In genomic region chr6:2744206-2744771, GRCh38 we compare ENCODE assay signal across 9 cellular contexts. TPM values are rescaled to one million over a fixed set of nuclear protein-coding genes. Genes with fewer than 3 reads are reported as not detected.
A peak's percentile ranks its signal among the peaks of the same experiment; 100 is the strongest.
DNase-seq lines count a peak whose midpoint lies in the region; ATAC-seq and TF ChIP-seq lines count a peak whose summit lies in the region.
"Had no signal": no experiment of that assay in that cellular context is flagged by ENCODE, and none has a peak within 500 bp of the region (broad histone marks: within the 10 kb centered on the region; RNA-seq: fewer than 3 reads in every experiment).

No MANE protein-coding gene starts in this region.

- H3K4me2 ChIP-seq in GM23248 (ENCODE audit: unreplicated experiment) = no peak overlapping the region

- H3K27ac ChIP-seq in GM23248 (no peak overlapping the region), tibial nerve (no peak overlapping the region)

- no peak overlapping the region for H3K27ac Mint-ChIP-seq in osteocyte (ENCODE audit: unreplicated experiment)
- H3K27ac Mint-ChIP-seq: T-helper 1 cell treated with Interleukin-12 subunit alpha and Interleukin-12 subunit beta and Interleukin-4 antibody, amounts not matched to agents 30 μg/mL and 1 μg/mL, for 36 hours had no signal

- no peaks in the 10 kb centered on the region for H4K20me1 ChIP-seq in GM23248 (ENCODE audit: insufficient read depth)

- TF ChIP-seq EP300 in tibial nerve (IDR thresholded peaks at IDR 0.05) = no peak

- no peaks in the 10 kb centered on the region for H3K9me3 Mint-ChIP-seq in osteocyte (ENCODE audit: unreplicated experiment)
- H3K9me3 Mint-ChIP-seq: T-helper 1 cell treated with Interleukin-12 subunit alpha and Interleukin-12 subunit beta and Interleukin-4 antibody, amounts not matched to agents 30 μg/mL and 1 μg/mL, for 36 hours had no signal

- H3K36me3 ChIP-seq in GM23248 (ENCODE audit: low read depth) (no peaks in the 10 kb centered on the region), tibial nerve (no peaks in the 10 kb centered on the region)

- TF ChIP-seq POLR2A in tibial nerve (IDR thresholded peaks at IDR 0.05) = no peak

- no peaks in the 10 kb centered on the region for H3K9me2 ChIP-seq in GM23248 (ENCODE audit: insufficient read depth)

- no peak overlapping the region for H3K4me3 ChIP-seq in GM23248
- no peak overlapping the region for H3K4me3 ChIP-seq in epithelial cell of esophagus (ENCODE audit: low read length)
- no peak overlapping the region for H3K4me3 ChIP-seq in tibial nerve

- peaks cover 31% of the 10 kb centered on the region for H3K4me1 Mint-ChIP-seq in osteocyte (ENCODE audit: unreplicated experiment)

- no peaks in the 10 kb centered on the region for H3K27me3 ChIP-seq in GM23248 (replicated peaks; ENCODE audit: insufficient read depth)
- no peaks in the 10 kb centered on the region for H3K27me3 ChIP-seq in tibial nerve

- no peaks in the 10 kb centered on the region for H3K9me3 ChIP-seq in GM23248 (ENCODE audit: low read depth)
- H3K9me3 ChIP-seq in tibial nerve = no peaks in the 10 kb centered on the region

- H3K27me3 Mint-ChIP-seq in osteocyte (ENCODE audit: unreplicated experiment) = no peaks in the 10 kb centered on the region

- no peak overlapping the region for H2AFZ ChIP-seq in GM23248

- peaks cover 3% of the 10 kb centered on the region for H3K36me3 Mint-ChIP-seq in osteocyte (ENCODE audit: unreplicated experiment)

- in situ Hi-C loops in GM23248 (cut with MboI) = no loop called here

- H3K9ac ChIP-seq in GM23248 = no peak overlapping the region

- TF ChIP-seq CTCF in epithelial cell of esophagus (IDR thresholded peaks at IDR 0.05; ENCODE audit: insufficient read depth, low read depth, low read length, missing control alignments) (peak; percentile 31), osteocyte (IDR thresholded peaks at IDR 0.05) (peak; percentile 61), tibial nerve (IDR thresholded peaks at IDR 0.05) (no peak)

- no peak for ATAC-seq in GM21423 (IDR thresholded peaks at IDR 0.05; ENCODE audit: unreplicated experiment)

- no peak overlapping the region for H3K4me3 Mint-ChIP-seq in osteocyte (ENCODE audit: unreplicated experiment)
- H3K4me3 Mint-ChIP-seq: T-helper 1 cell treated with Interleukin-12 subunit alpha and Interleukin-12 subunit beta and Interleukin-4 antibody, amounts not matched to agents 30 μg/mL and 1 μg/mL, for 36 hours had no signal

- DNase-seq in GM23248 (peak; percentile 19), NCI-H748 (lab: John Stamatoyannopoulos, UW; ENCODE audit: unreplicated experiment) (peak; percentile 43), epithelial cell of esophagus (ENCODE audit: low read depth) (no peak), osteocyte (ENCODE audit: extremely low spot score, unreplicated experiment) (no peak), foreskin melanocyte (no peak), tibial nerve (ENCODE audit: low spot score in 2 of 2) (no peak)
- DNase-seq in stimulated activated CD4-positive, alpha-beta T cell treated with anti-CD3 and anti-CD28 coated beads, Interleukin-4, amount 100 ng/mL, for 4 hours = no peak

- WGBS in GM23248 (ENCODE audit: low coverage in 1 of 2, low lambda C conversion rate in 2 of 2, missing lambda C conversion rate in 2 of 2), 2 experiments = 74 to 79% methylated on average over 9 of the region's 9 CpGs
- WGBS in tibial nerve, 2 donors = 55 to 68% methylated on average over 9 of the region's 9 CpGs

- H3K4me1 ChIP-seq in GM23248 (ENCODE audit: insufficient read depth) (no peaks in the 10 kb centered on the region), tibial nerve (peaks cover 0 to 4% (median 0%) of the 10 kb centered on the region in 4 donors)

- no peaks in the 10 kb centered on the region for H3K79me2 ChIP-seq in GM23248 (ENCODE audit: insufficient read depth)

- no peaks in the 10 kb centered on the region for H3F3A ChIP-seq in GM23248 (ENCODE audit: insufficient read depth)

RNA-seq across cellular contexts. Expression of gene MYLK4, which starts 6.4 kb away (rescaled TPM):
- total RNA-seq in GM23248 (2014; rRNA removed; shearing (Covaris generic)) = 0.43 and 0.51 TPM in 2 replicates
- 0.20 and 0.24 TPM in 2 replicates for polyA plus RNA-seq in GM23248 (2016; fragmentation: Nextera tagmentation; extraction: Ambion mirVana)
- 0.78 and 1.0 TPM in 2 replicates for total RNA-seq in osteocyte
- under 1 TPM; 0.42 to 0.98 (median 0.52) TPM for total RNA-seq in tibial nerve

RNA-seq across cellular contexts. Expression of gene WRNIP1, which starts 20.9 kb away (rescaled TPM):
- 63.1 and 64.9 TPM in 2 replicates for total RNA-seq in GM23248 (2014; rRNA removed; shearing (Covaris generic))
- 16.8 and 17.0 TPM in 2 replicates for polyA plus RNA-seq in GM23248 (2016; fragmentation: Nextera tagmentation; extraction: Ambion mirVana)
- 35.9 and 40.6 TPM in 2 replicates for total RNA-seq in osteocyte
- 10 to 100 TPM; 62.6 to 89.4 (median 76.2) TPM for total RNA-seq in tibial nerve

Comparison
In these comparisons a context has a peak if more than half of its experiments do, and no peak if none do; other contexts are left out.
1. DNase-seq: peak in GM23248 (single experiment) and NCI-H748 (single experiment); none in epithelial cell of esophagus (single experiment), osteocyte (single experiment), foreskin melanocyte (single experiment), tibial nerve (0 of 2) and stimulated activated CD4-positive, alpha-beta T cell treated with anti-CD3 and anti-CD28 coated beads, Interleukin-4, amount 100 ng/mL, for 4 hours (0 of 2).
2. CTCF ChIP-seq: peak in epithelial cell of esophagus (single experiment) and osteocyte (single experiment); none in tibial nerve (0 of 5).